8 cellular contexts compared by ENCODE assay signal in genomic region chr3:100103558-100104441, GRCh38. TPM values are rescaled to one million over a fixed set of nuclear protein-coding genes. Genes with fewer than 3 reads are reported as not detected.
DNase-seq lines count a peak whose midpoint lies in the region; ATAC-seq and TF ChIP-seq lines count a peak whose summit lies in the region.

No MANE protein-coding gene starts in this region.

- no peaks in the 10 kb centered on the region for H3K27me3 ChIP-seq in BLaER1 treated with 17β-estradiol and CSF1 and Interleukin-3, amounts not matched to agents 10 nM and 100 nM
- no peaks in the 10 kb centered on the region for H3K27me3 ChIP-seq in Panc1 (ENCODE audit: control insufficient read depth, insufficient read depth, low read length)

- CTCF ChIA-PET in Panc1 (lab: Charles Lee), result no interaction called here

- TF ChIP-seq CTCF in Panc1 (IDR thresholded peaks at IDR 0.05), result no peak
- no peak for TF ChIP-seq CTCF in mucosa of descending colon (IDR thresholded peaks at IDR 0.05)

- DNase-seq in Panc1 (ENCODE audit: low read depth, low spot score) (no peak), mucosa of descending colon (peak in 1 of 3 donors; percentile 4), erythroblast (lab: John Stamatoyannopoulos, UW) (no peak), LoVo (ENCODE audit: low spot score) (no peak), NCI-H128 (lab: John Stamatoyannopoulos, UW; ENCODE audit: unreplicated experiment) (no peak)

- peaks cover 0 to 11% (median 4%) of the 10 kb centered on the region in 11 experiments; a peak in 7 of 22 replicates for H3K9me3 ChIP-seq in BLaER1 treated with 17β-estradiol and CSF1 and Interleukin-3, amounts not matched to agents 10 nM and 100 nM (replicated peaks in 1 of 11)
- H3K9me3 ChIP-seq in Panc1 (ENCODE audit: control insufficient read depth, insufficient read depth, low read depth, low read length) (no peaks in the 10 kb centered on the region), mucosa of descending colon (no peaks in the 10 kb centered on the region)

- ATAC-seq in HG03108 (IDR thresholded peaks at IDR 0.05; ENCODE audit: unreplicated experiment) (peak; percentile 86), Panc1 (no peak; the same call in 1 of the 2 replicates), mucosa of descending colon (peak; percentile 51)

- H3K36me3 ChIP-seq in BLaER1 treated with 17β-estradiol and CSF1 and Interleukin-3, amounts not matched to agents 10 nM and 100 nM, result peaks cover 0 to 10% (median 0%) of the 10 kb centered on the region in 11 experiments; a peak in 2 of 22 replicates
- H3K36me3 ChIP-seq in Panc1 (ENCODE audit: control insufficient read depth, insufficient read depth, low read length) (no peaks in the 10 kb centered on the region), mucosa of descending colon (ENCODE audit: low read depth) (no peaks in the 10 kb centered on the region)

- H3K27ac ChIP-seq in BLaER1 treated with 17β-estradiol and CSF1 and Interleukin-3, amounts not matched to agents 10 nM and 100 nM, result peak overlapping the region in 2 of 11 experiments; percentile 13 to 64; a peak in 1 of 22 replicates
- peak overlapping the region; percentile 3; the same call in 1 of the 2 replicates for H3K27ac ChIP-seq in Panc1 (ENCODE audit: low read length)

- peaks cover 16 to 44% (median 41%) of the 10 kb centered on the region in 10 experiments for H3K4me1 ChIP-seq in BLaER1 treated with 17β-estradiol and CSF1 and Interleukin-3, amounts not matched to agents 10 nM and 100 nM
- H3K4me1 ChIP-seq in Panc1 (ENCODE audit: control insufficient read depth, insufficient read depth, low read length) (peaks cover 9% of the 10 kb centered on the region), mucosa of descending colon (ENCODE audit: low read depth) (peaks cover 10% of the 10 kb centered on the region)

- H3K9ac ChIP-seq in BLaER1 treated with 17β-estradiol and CSF1 and Interleukin-3, amounts not matched to agents 10 nM and 100 nM, result no peak overlapping the region

- intact Hi-C loops in Panc1 (cut with micrococcal nuclease; ENCODE audit: unreplicated experiment) (no loop called here), mucosa of descending colon (cut with DNase I, micrococcal nuclease) (no loop called here)

- in situ Hi-C loops in Panc1 (cut with HindIII; ENCODE audit: low pct_unique_long_range_greater_than_20kb, low sequenced_read_pairs), result no loop called here

- TF ChIP-seq POLR2A in GM19193 (IDR thresholded peaks at IDR 0.05; ENCODE audit: extremely low read depth, insufficient read depth, insufficient read length) (peak; percentile 32), erythroblast (IDR thresholded peaks at IDR 0.05; ENCODE audit: low read length) (no peak)

- no peaks in the 10 kb centered on the region; a peak in 1 of 22 replicates for H4K20me1 ChIP-seq in BLaER1 treated with 17β-estradiol and CSF1 and Interleukin-3, amounts not matched to agents 10 nM and 100 nM

- peak overlapping the region in 10 of 11 experiments; percentile 15 to 70 (median 63); a peak in 20 of 22 replicates for H3K4me2 ChIP-seq in BLaER1 treated with 17β-estradiol and CSF1 and Interleukin-3, amounts not matched to agents 10 nM and 100 nM

- no peak overlapping the region for H3K4me3 ChIP-seq in BLaER1 treated with 17β-estradiol and CSF1 and Interleukin-3, amounts not matched to agents 10 nM and 100 nM
- H3K4me3 ChIP-seq in Panc1 (ENCODE audit: low read depth in 2 of 2, low read length in 2 of 2), result no peak overlapping the region
- H3K4me3 ChIP-seq in mucosa of descending colon, result no peak overlapping the region

- BruUV-seq in Panc1 (replicated peaks; lab: Mats Ljungman, UMichigan), result no TSS peak

- POLR2A ChIA-PET in Panc1 (lab: Charles Lee), result no interaction called here

RNA-seq across cellular contexts. Expression of gene FILIP1L, which starts 10.5 kb away (rescaled TPM):
- total RNA-seq in Panc1 (2021; ENCODE audit: unreplicated experiment) (3.2 TPM), mucosa of descending colon (10 to 100 TPM in 2 of 3 donors, 1 to 10 TPM in 1; 8.9 to 37.0 (median 17.1) TPM)
- polyA plus RNA-seq in Panc1 (2012; ENCODE audit: insufficient read length), result 5.7 TPM
